14 cellular contexts compared by ENCODE assay signal in genomic region chr21:43835061-43835460, GRCh38.
"Had no signal": no experiment of that assay in that cellular context is flagged by ENCODE, and none has a peak within 500 bp of the region (broad histone marks: within the 10 kb centered on the region; RNA-seq: fewer than 3 reads in every experiment).

No MANE protein-coding gene starts in this region.

- H3K9me3 Mint-ChIP-seq: central memory CD8-positive, alpha-beta T cell; natural killer cell had no signal

- H3K27ac Mint-ChIP-seq: activated CD4-positive, alpha-beta T cell treated with anti-CD3 and anti-CD28 coated beads, Interleukin-2, amount 10 ng/mL, durations not matched to agents 7 days and 5 days; natural killer cell; stimulated activated memory B cell treated with anti-CD40 and anti-IgM and Interleukin-4, amounts not matched to agents 10 μg/mL and 1 μg/mL and 100 μg/mL, for 72 hours had no signal

- DNase-seq: activated CD4-positive, alpha-beta T cell treated with anti-CD3 and anti-CD28 coated beads, Interleukin-2, amount 10 ng/mL, durations not matched to agents 7 days and 5 days; activated naive CD4-positive, alpha-beta T cell treated with anti-CD3 and anti-CD28 coated beads, Interleukin-2, amount 50 U/mL, for 16 hours; amniotic stem cell; body of pancreas; dorsolateral prefrontal cortex; head of caudate nucleus; mucosa of descending colon; natural killer cell; nucleus accumbens; psoas muscle; tibial artery had no signal

- H3K4me3 Mint-ChIP-seq: activated CD4-positive, alpha-beta T cell treated with anti-CD3 and anti-CD28 coated beads, Interleukin-2, amount 10 ng/mL, durations not matched to agents 7 days and 5 days; central memory CD8-positive, alpha-beta T cell; natural killer cell; stimulated activated memory B cell treated with anti-CD40 and anti-IgM and Interleukin-4, amounts not matched to agents 10 μg/mL and 1 μg/mL and 100 μg/mL, for 72 hours had no signal

- H3K4me1 Mint-ChIP-seq: central memory CD8-positive, alpha-beta T cell had no signal

- H3K36me3 Mint-ChIP-seq: natural killer cell; stimulated activated memory B cell treated with anti-CD40 and anti-IgM and Interleukin-4, amounts not matched to agents 10 μg/mL and 1 μg/mL and 100 μg/mL, for 72 hours had no signal

- ATAC-seq: body of pancreas; mucosa of descending colon; psoas muscle; right lobe of liver; stimulated activated memory B cell treated with anti-CD40 and anti-IgM and Interleukin-4, amounts not matched to agents 10 μg/mL and 1 μg/mL and 100 μg/mL, for 72 hours had no signal
